Comparison of ENCODE assay signal across 1 cellular context in genomic region chr17:49223168-49223516, GRCh38.
TF ChIP-seq lines count a peak whose summit lies in the region.

No MANE protein-coding gene starts in this region.

TF ChIP-seq in IMR-90, 13 proteins besides CTCF, POLR2A, EP300 and RAD21:
- TF ChIP-seq SMC3 (IDR thresholded peaks at IDR 0.05; ENCODE audit: low read depth, low read length) = no peak
- no peak for TF ChIP-seq ELK1 (IDR thresholded peaks at IDR 0.05; ENCODE audit: borderline replicate concordance, low read depth, low read length)
- no peak for TF ChIP-seq BHLHE40 (IDR thresholded peaks at IDR 0.05; ENCODE audit: low read depth, low read length)
- TF ChIP-seq, protein P1, sequence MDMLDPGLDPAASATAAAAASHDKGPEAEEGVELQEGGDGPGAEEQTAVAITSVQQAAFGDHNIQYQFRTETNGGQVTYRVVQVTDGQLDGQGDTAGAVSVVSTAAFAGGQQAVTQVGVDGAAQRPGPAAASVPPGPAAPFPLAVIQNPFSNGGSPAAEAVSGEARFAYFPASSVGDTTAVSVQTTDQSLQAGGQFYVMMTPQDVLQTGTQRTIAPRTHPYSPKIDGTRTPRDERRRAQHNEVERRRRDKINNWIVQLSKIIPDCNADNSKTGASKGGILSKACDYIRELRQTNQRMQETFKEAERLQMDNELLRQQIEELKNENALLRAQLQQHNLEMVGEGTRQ (IDR thresholded peaks at IDR 0.05; ENCODE audit: low read depth, low read length) = no peak
- no peak for TF ChIP-seq NFE2L2 (IDR thresholded peaks at IDR 0.05; ENCODE audit: low read depth, low read length)
- TF ChIP-seq MAFK (IDR thresholded peaks at IDR 0.05; ENCODE audit: low read depth, low read length) = no peak
- TF ChIP-seq MAZ (IDR thresholded peaks at IDR 0.05; ENCODE audit: borderline replicate concordance, low read depth, low read length) = no peak
- TF ChIP-seq FOS (IDR thresholded peaks at IDR 0.05; ENCODE audit: low read depth, low read length) = no peak
- no peak for TF ChIP-seq CHD1 (IDR thresholded peaks at IDR 0.05; ENCODE audit: low read depth, low read length)
- TF ChIP-seq MXI1 (IDR thresholded peaks at IDR 0.05; ENCODE audit: borderline replicate concordance, low read depth, low read length) = no peak
- no peak for TF ChIP-seq RFX5 (IDR thresholded peaks at IDR 0.05; ENCODE audit: low read depth, low read length)
- no peak for TF ChIP-seq CEBPB (IDR thresholded peaks at IDR 0.05; ENCODE audit: low read depth, low read length)
- no peak for TF ChIP-seq RCOR1 (IDR thresholded peaks at IDR 0.05; ENCODE audit: insufficient replicate concordance, low read length)
TF ChIP-seq in IMR-90: peak in this region for 0.
